ENCODE assay signal across 8 cellular contexts in genomic region chrX:38804481-38805293, GRCh38. TPM values are rescaled to one million over a fixed set of nuclear protein-coding genes. Genes with fewer than 3 reads are reported as not detected.
DNase-seq lines count a peak whose midpoint lies in the region; ATAC-seq and TF ChIP-seq lines count a peak whose summit lies in the region.

No MANE protein-coding gene starts in this region.

- H3K36me3 ChIP-seq in KMS-11 (ENCODE audit: insufficient read depth) (no peaks in the 10 kb centered on the region), esophagus (ENCODE audit: control insufficient read depth in 2 of 2, insufficient read depth in 2 of 2, low read length in 1 of 2) (no peaks in the 10 kb centered on the region), urinary bladder (ENCODE audit: insufficient read depth) (no peaks in the 10 kb centered on the region)

- peak overlapping the region; percentile 97 for H3K4me3 Mint-ChIP-seq in natural killer cell treated with Interleukin-12 subunit alpha and Interleukin-12 subunit beta and Interleukin-15 and Interleukin-18, amount 100 ng/mL, for 72 hours

- peaks cover 39% of the 10 kb centered on the region for H3K4me1 ChIP-seq in KMS-11 (ENCODE audit: low read depth, poor library complexity, severe bottlenecking)
- H3K4me1 ChIP-seq in esophagus (ENCODE audit: control insufficient read depth in 2 of 2, insufficient read depth in 2 of 2, low read length in 1 of 2), result no peaks in the 10 kb centered on the region
- H3K4me1 ChIP-seq in urinary bladder (ENCODE audit: insufficient read depth), result peaks cover 1% of the 10 kb centered on the region

- peaks cover 14 to 24% of the 10 kb centered on the region in 2 donors for H3K4me1 Mint-ChIP-seq in natural killer cell treated with Interleukin-12 subunit alpha and Interleukin-12 subunit beta and Interleukin-15 and Interleukin-18, amount 100 ng/mL, for 72 hours (ENCODE audit: low read depth in 2 of 2)

- no peaks in the 10 kb centered on the region for H3K27me3 ChIP-seq in KMS-11 (ENCODE audit: insufficient read depth, low read depth)
- H3K27me3 ChIP-seq in esophagus (ENCODE audit: control insufficient read depth in 1 of 2, insufficient read depth in 2 of 2, low read length in 2 of 2), result no peaks in the 10 kb centered on the region

- H3K9ac ChIP-seq in KMS-11, result peak overlapping the region; percentile 83

- 1 to 26% methylated on average over 60 to 74 of the region's 75 CpGs for WGBS in esophagus, 2 donors
- WGBS in urinary bladder, result under 1% methylated on average over 74 of the region's 75 CpGs

- peak overlapping the region; percentile 91 to 94 for H3K27ac Mint-ChIP-seq in natural killer cell treated with Interleukin-12 subunit alpha and Interleukin-12 subunit beta and Interleukin-15 and Interleukin-18, amount 100 ng/mL, for 72 hours

- H3K27me3 Mint-ChIP-seq in natural killer cell treated with Interleukin-12 subunit alpha and Interleukin-12 subunit beta and Interleukin-15 and Interleukin-18, amount 100 ng/mL, for 72 hours, result peaks cover 0 to 5% of the 10 kb centered on the region in 2 donors

- H3K4me2 ChIP-seq in KMS-11, result peak overlapping the region; percentile 25; the same call in 1 of the 2 replicates

- H3K9me3 ChIP-seq in esophagus (ENCODE audit: control insufficient read depth in 2 of 2, insufficient read depth in 1 of 2, low read depth in 1 of 2, low read length in 1 of 2), result no peaks in the 10 kb centered on the region

- DNase-seq in DMS79 treated with DMSO at 0.1 percent for 48 hours (lab: John Stamatoyannopoulos, UW) (peak; percentile 1), DMS79 (lab: John Stamatoyannopoulos, UW) (no peak), HPDE6-E6E7 (ENCODE audit: extremely low spot score) (no peak)
- peak; percentile 78 for DNase-seq in activated CD8-positive, alpha-beta memory T cell treated with anti-CD3 and anti-CD28 coated beads for 24 hours
- no peak for DNase-seq in natural killer cell treated with Interleukin-12 subunit alpha and Interleukin-12 subunit beta and Interleukin-15 and Interleukin-18, amount 100 ng/mL, for 72 hours (ENCODE audit: low spot score)

- H4K20me1 ChIP-seq in KMS-11 (ENCODE audit: insufficient read depth), result no peaks in the 10 kb centered on the region

- peak; percentile 11 for ATAC-seq in natural killer cell treated with Interleukin-12 subunit alpha and Interleukin-12 subunit beta and Interleukin-15 and Interleukin-18, amount 100 ng/mL, for 72 hours

- no peak for TF ChIP-seq CTCF in KMS-11 (conservative IDR thresholded peaks at IDR 0.05; ENCODE audit: low read depth, low read length)

- H3K79me2 ChIP-seq in KMS-11 (ENCODE audit: insufficient read depth, low read depth), result peaks cover 61% of the 10 kb centered on the region

- H2AFZ ChIP-seq in KMS-11 (ENCODE audit: low read depth), result no peak overlapping the region

- H3K9me3 Mint-ChIP-seq in natural killer cell treated with Interleukin-12 subunit alpha and Interleukin-12 subunit beta and Interleukin-15 and Interleukin-18, amount 100 ng/mL, for 72 hours, result no peaks in the 10 kb centered on the region

- H3K4me3 ChIP-seq in KMS-11 (IDR thresholded peaks at IDR 0.05; ENCODE audit: insufficient read depth, low read depth, low read length) (no peak overlapping the region), esophagus (ENCODE audit: low read depth in 1 of 2, low read length in 2 of 2) (peak overlapping the region; percentile 57 to 93), urinary bladder (ENCODE audit: low read depth, low read length) (peak overlapping the region; percentile 65)

- H3K27ac ChIP-seq in KMS-11, result peak overlapping the region; percentile 83
- H3K27ac ChIP-seq in esophagus (ENCODE audit: low read depth in 2 of 2, low read length in 1 of 2), result peak overlapping the region; percentile 91 to 94
- peak overlapping the region; percentile 73 for H3K27ac ChIP-seq in urinary bladder (ENCODE audit: low read depth)

- H3K36me3 Mint-ChIP-seq in natural killer cell treated with Interleukin-12 subunit alpha and Interleukin-12 subunit beta and Interleukin-15 and Interleukin-18, amount 100 ng/mL, for 72 hours, result peaks cover 4% of the 10 kb centered on the region

RNA-seq across cellular contexts. Expression of gene MID1IP1, which starts 3.4 kb away (rescaled TPM):
- 10 to 100 TPM; 16.7 to 43.3 TPM for polyA plus RNA-seq in esophagus
- 10 to 100 TPM; 24.5 to 34.7 TPM for total RNA-seq in natural killer cell treated with Interleukin-12 subunit alpha and Interleukin-12 subunit beta and Interleukin-15 and Interleukin-18, amount 100 ng/mL, for 72 hours
- total RNA-seq in urinary bladder, result 20.5 TPM
- polyA plus RNA-seq in urinary bladder, result 105 TPM

Comparison
In these comparisons a context has a peak if more than half of its experiments do, and no peak if none do; other contexts are left out.
1. DNase-seq: peak in DMS79 treated with DMSO at 0.1 percent for 48 hours (single experiment) and activated CD8-positive, alpha-beta memory T cell treated with anti-CD3 and anti-CD28 coated beads for 24 hours (single experiment); none in DMS79 (single experiment), natural killer cell treated with Interleukin-12 subunit alpha and Interleukin-12 subunit beta and Interleukin-15 and Interleukin-18, amount 100 ng/mL, for 72 hours (single experiment) and HPDE6-E6E7 (single experiment).
2. Peak in every context shown above with its lines, with median percentiles within 50 percentile points of each other: H3K27ac ChIP-seq.